ENCODE assay signal across 8 cellular contexts in the genomic region with DNA sequence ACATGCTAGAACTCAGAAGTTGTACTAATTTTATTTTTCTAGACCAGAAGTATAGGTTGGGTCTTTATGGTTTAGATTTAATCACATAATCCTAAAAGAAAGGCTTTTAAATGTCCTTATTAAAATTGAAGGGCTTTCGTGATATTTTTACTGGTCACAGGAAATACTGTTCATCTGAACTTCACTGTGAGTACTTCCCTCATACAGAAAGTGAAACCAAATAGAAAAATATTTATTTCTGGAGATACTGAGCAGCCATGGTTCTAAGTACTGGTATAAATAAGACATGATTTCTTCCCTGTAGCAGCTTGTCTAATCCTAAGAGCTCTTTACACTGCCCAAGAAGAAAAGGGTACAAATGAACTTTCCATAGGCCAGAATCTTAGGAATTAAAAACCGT. TPM values are rescaled to one million over a fixed set of nuclear protein-coding genes. Genes with fewer than 3 reads are reported as not detected.
DNase-seq lines count a peak whose midpoint lies in the region; ATAC-seq, FAIRE-seq and TF ChIP-seq lines count a peak whose summit lies in the region.

No MANE protein-coding gene starts in this region.

- peak overlapping the region; percentile 95 for H3K4me2 ChIP-seq in endothelial cell of umbilical vein (ENCODE audit: insufficient read depth, low read length)

- dilution Hi-C loops in endothelial cell of umbilical vein (cut with MboI; ENCODE audit: extremely low pct_ligation_motif_present, low sequenced_read_pairs), result no loop called here

- H3K4me3 ChIP-seq in endothelial cell of umbilical vein (replicated peaks in 1 of 3; ENCODE audit: insufficient read depth in 1 of 3, low read depth in 1 of 3, low read length in 3 of 3) (peak overlapping the region; percentile 60 to 100 (median 99)), prostate gland (peak overlapping the region; percentile 0 to 65)

- no TSS peak for BruUV-seq in endothelial cell of umbilical vein (replicated peaks; lab: Mats Ljungman, UMichigan)

- H3K9ac ChIP-seq in endothelial cell of umbilical vein (replicated peaks; ENCODE audit: extremely low read depth, insufficient read depth, low read length), result peak overlapping the region; percentile 100

- peaks cover 13% of the 10 kb centered on the region for H4K20me1 ChIP-seq in endothelial cell of umbilical vein (replicated peaks; ENCODE audit: control insufficient read depth, extremely low read depth, insufficient read depth, low read length)

- peak; percentile 42 for DNase-seq in GM03348 (ENCODE audit: low spot score)
- peak; percentile 62 for DNase-seq in SIG-M5 treated with dmso at 0.1 percent for 504 hours (lab: John Stamatoyannopoulos, UW; ENCODE audit: unreplicated experiment)
- peak; percentile 42 for DNase-seq in endothelial cell of umbilical vein (ENCODE audit: low read depth, low spot score)
- DNase-seq in prostate gland (ENCODE audit: low spot score), result no peak
- DNase-seq in putamen (ENCODE audit: low spot score), result no peak
- no peak for DNase-seq in NCI-H187 treated with DMSO at 0.1 percent for 48 hours (lab: John Stamatoyannopoulos, UW)
- DNase-seq in ureter (ENCODE audit: low spot score), result no peak

- TF ChIP-seq CTCF in endothelial cell of umbilical vein (IDR thresholded peaks at IDR 0.05; ENCODE audit: extremely low read depth in 1 of 2, insufficient read depth in 1 of 2, low read depth in 1 of 2, low read length in 2 of 2) (no peak), prostate gland (IDR thresholded peaks at IDR 0.05) (no peak)

- ATAC-seq in HG02588 (IDR thresholded peaks at IDR 0.05; ENCODE audit: unreplicated experiment), result peak; percentile 28

- peaks cover 0 to 20% of the 10 kb centered on the region in 2 experiments for H3K36me3 ChIP-seq in endothelial cell of umbilical vein (ENCODE audit: control insufficient read depth in 2 of 2, extremely low read depth in 1 of 2, insufficient read depth in 2 of 2, low read length in 2 of 2)
- H3K36me3 ChIP-seq in prostate gland, result no peaks in the 10 kb centered on the region

- no peak for FAIRE-seq in endothelial cell of umbilical vein (lab: Jason Lieb, UNC)

- H3K4me1 ChIP-seq in endothelial cell of umbilical vein (ENCODE audit: control insufficient read depth, extremely low read depth, insufficient read depth, low read length) (peaks cover 58% of the 10 kb centered on the region), prostate gland (replicated peaks) (no peaks in the 10 kb centered on the region)

- intact Hi-C loops in endothelial cell of umbilical vein (cut with micrococcal nuclease) (loop anchor here (1.0 to 10.0 kb wide), 4 partner anchors 215 to 949 kb away; no protein-coding TSS in a partner anchor), prostate gland (cut with DNase I) (loop anchor here (10.0 kb wide), 3 partner anchors 124 to 304 kb away; a partner anchor contains a TSS)

- POLR2A ChIA-PET in endothelial cell of umbilical vein (lab: Charles Lee), result interaction anchor here (0.6 kb wide), 1 partner anchor 25 kb away, joined by 8 read pairs; no protein-coding TSS in a partner anchor

- H3K9me1 ChIP-seq in endothelial cell of umbilical vein (replicated peaks; ENCODE audit: control insufficient read depth, extremely low read depth, insufficient read depth, low read length), result no peaks in the 10 kb centered on the region

- H3K27ac ChIP-seq in endothelial cell of umbilical vein (ENCODE audit: insufficient read depth, low read depth, low read length) (peak overlapping the region; percentile 100), prostate gland (peak overlapping the region; percentile 36 to 88)

- no peak for TF ChIP-seq POLR2A in endothelial cell of umbilical vein (IDR thresholded peaks at IDR 0.05; ENCODE audit: low read depth, low read length)
- TF ChIP-seq POLR2A in prostate gland (IDR thresholded peaks at IDR 0.05), result no peak

- 15% methylated on average over 2 of the region's 2 CpGs for WGBS in prostate gland

- H2AFZ ChIP-seq in endothelial cell of umbilical vein (ENCODE audit: low read depth, low read length), result no peak overlapping the region

- H3K9me3 ChIP-seq in endothelial cell of umbilical vein (replicated peaks; ENCODE audit: control insufficient read depth, insufficient read depth, low read length) (no peaks in the 10 kb centered on the region), prostate gland (no peaks in the 10 kb centered on the region)

- CTCF ChIA-PET in endothelial cell of umbilical vein (lab: Charles Lee), result no interaction called here

- peaks cover 68% of the 10 kb centered on the region for H3K79me2 ChIP-seq in endothelial cell of umbilical vein (ENCODE audit: control insufficient read depth, insufficient read depth, low read length)

- H3K27me3 ChIP-seq in endothelial cell of umbilical vein (ENCODE audit: control insufficient read depth in 2 of 2, insufficient read depth in 2 of 2, low read length in 2 of 2) (no peaks in the 10 kb centered on the region), prostate gland (replicated peaks; ENCODE audit: insufficient read depth) (no peaks in the 10 kb centered on the region)

TF ChIP-seq in endothelial cell of umbilical vein, 7 proteins besides CTCF, POLR2A, EP300 and RAD21:
- TF ChIP-seq POLR2AphosphoS5 (IDR thresholded peaks at IDR 0.05; ENCODE audit: insufficient read depth, low read depth, low read length) (no peak), JUN (IDR thresholded peaks at IDR 0.05; ENCODE audit: borderline replicate concordance, insufficient read depth, insufficient read length, low read depth) (no peak), FOS (IDR thresholded peaks at IDR 0.05; ENCODE audit: borderline replicate concordance, insufficient read depth, low read length) (no peak), MYC (IDR thresholded peaks at IDR 0.05; ENCODE audit: low read depth, low read length) (no peak), EZH2 (IDR thresholded peaks at IDR 0.05; ENCODE audit: borderline replicate concordance, low read depth, low read length, severe bottlenecking) (no peak), GATA2 (IDR thresholded peaks at IDR 0.05; ENCODE audit: insufficient read depth, insufficient read length, low read depth, low read length) (no peak)
- TF ChIP-seq, protein P1, sequence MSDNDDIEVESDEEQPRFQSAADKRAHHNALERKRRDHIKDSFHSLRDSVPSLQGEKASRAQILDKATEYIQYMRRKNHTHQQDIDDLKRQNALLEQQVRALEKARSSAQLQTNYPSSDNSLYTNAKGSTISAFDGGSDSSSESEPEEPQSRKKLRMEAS (IDR thresholded peaks at IDR 0.05; ENCODE audit: insufficient read depth, insufficient read length), result no peak

RNA-seq across cellular contexts. Expression of a gene that starts 2.0 kb away (rescaled TPM):
- 99.9 and 108 TPM in 2 replicates for total RNA-seq in endothelial cell of umbilical vein
- 33.3 and 43.3 TPM in 2 replicates for polyA plus RNA-seq in endothelial cell of umbilical vein
- 40.3 and 42.6 TPM in 2 replicates for polyA plus RNA-seq in endothelial cell of umbilical vein (2011; cell fraction: cytosol; rRNA removed)
- polyA plus RNA-seq in endothelial cell of umbilical vein (2011; cell fraction: nucleus; rRNA removed), result 143 and 154 TPM in 2 replicates
- 80.0 and 80.4 TPM in 2 replicates for polyA plus RNA-seq in endothelial cell of umbilical vein (2012)
- polyA minus RNA-seq in endothelial cell of umbilical vein, result 180 TPM in 2 replicates
- 16.0 TPM for polyA minus RNA-seq in endothelial cell of umbilical vein (2011; cell fraction: cytosol; rRNA and poly(A)+ RNA removed)
- 201 and 233 TPM in 2 replicates for polyA minus RNA-seq in endothelial cell of umbilical vein (2011; cell fraction: nucleus; rRNA and poly(A)+ RNA removed)
- total RNA-seq in prostate gland, result 10 to 100 TPM; 18.9 to 38.1 TPM
- total RNA-seq in ureter, result 51.4 TPM

Comparison
In these comparisons a context has a peak if more than half of its experiments do, and no peak if none do; other contexts are left out.
1. DNase-seq: peak in GM03348 (single experiment), SIG-M5 treated with dmso at 0.1 percent for 504 hours (single experiment) and endothelial cell of umbilical vein (single experiment); none in prostate gland (single experiment), putamen (single experiment), NCI-H187 treated with DMSO at 0.1 percent for 48 hours (single experiment) and ureter (single experiment).